ENCODE assay signal across 1 cellular context in genomic region chr1:235246022-235246948, GRCh38.
TF ChIP-seq lines count a peak whose summit lies in the region.

No MANE protein-coding gene starts in this region.

TF ChIP-seq in GM12878, 131 proteins besides CTCF, POLR2A, EP300 and RAD21 (continued from another document):
- peak; percentile 66 for TF ChIP-seq ATF2 (IDR thresholded peaks at IDR 0.05; ENCODE audit: low read length)
- peak; percentile 80 for TF ChIP-seq JUNB (IDR thresholded peaks at IDR 0.05)
- no peak for TF ChIP-seq MTA2 (IDR thresholded peaks at IDR 0.05; ENCODE audit: low read depth)
- peak; percentile 66; the same call in 1 of the 2 replicates for TF ChIP-seq IRF4 (IDR thresholded peaks at IDR 0.05; ENCODE audit: low read depth, low read length)
- 0 out of 2 replicates have a peak, but pooled peaks have one; percentile 31 for TF ChIP-seq ZBED1 (IDR thresholded peaks at IDR 0.05; ENCODE audit: borderline replicate concordance)
- TF ChIP-seq PML (IDR thresholded peaks at IDR 0.05; ENCODE audit: low read length) = 0 out of 2 replicates have a peak, but pooled peaks have one; percentile 27
- peak; percentile 55 for TF ChIP-seq RUNX3 (IDR thresholded peaks at IDR 0.05; ENCODE audit: low read length)
